Comparison of ENCODE assay signal across 8 cellular contexts in the genomic region with DNA sequence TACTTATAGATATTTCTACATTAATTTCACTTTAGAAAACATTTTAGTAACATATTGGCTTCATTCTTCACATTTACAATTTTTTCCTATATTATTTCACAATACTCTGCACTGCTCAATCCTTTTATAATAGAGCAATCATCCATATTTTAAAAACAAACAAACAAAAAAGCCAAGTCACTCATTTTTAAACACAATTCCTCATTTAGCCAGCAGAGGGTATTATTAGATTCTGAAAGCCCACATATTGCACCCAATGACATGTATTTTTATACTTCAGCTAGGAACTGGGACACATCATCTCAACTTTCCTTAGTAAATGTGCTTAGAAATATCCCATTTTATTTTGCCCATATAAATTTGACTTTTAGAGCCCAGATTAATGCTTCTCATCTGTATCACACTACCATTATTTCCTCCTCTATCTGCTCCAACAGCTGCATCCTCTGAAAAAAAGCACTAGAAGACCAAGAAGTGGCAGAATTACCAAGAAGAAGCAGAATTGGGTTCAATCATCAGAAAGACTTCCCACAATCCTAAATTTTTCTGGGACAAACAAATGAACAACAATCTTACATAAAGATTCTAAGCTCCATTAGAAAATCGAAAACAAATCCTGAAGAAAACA. TPM values are rescaled to one million over a fixed set of nuclear protein-coding genes. Genes with fewer than 3 reads are reported as not detected.
A peak's percentile ranks its signal among the peaks of the same experiment; 100 is the strongest.
DNase-seq lines count a peak whose midpoint lies in the region; ATAC-seq and TF ChIP-seq lines count a peak whose summit lies in the region.

No MANE protein-coding gene starts in this region.

- no peak overlapping the region for H3K4me3 ChIP-seq in LNCaP clone FGC (ENCODE audit: low read depth, low read length)

- no TSS peak for BruUV-seq in MCF 10A (replicated peaks; lab: Mats Ljungman, UMichigan)

- DNase-seq in GM10248 (ENCODE audit: extremely low spot score) (peak; percentile 14), LNCaP clone FGC (ENCODE audit: low read depth) (peak; percentile 8), MCF 10A (ENCODE audit: unreplicated experiment) (peak; percentile 47), left lobe of liver (ENCODE audit: low spot score) (no peak)
- no peak for DNase-seq in activated naive CD4-positive, alpha-beta T cell treated with anti-CD3 and anti-CD28 coated beads, Interleukin-2, amount 50 U/mL, for 16 hours
- no peak for DNase-seq in activated CD4-positive, alpha-beta memory T cell treated with anti-CD3 and anti-CD28 coated beads, Interleukin-2, amount 10 ng/mL, durations not matched to agents 7 days and 5 days
- no peak for DNase-seq in stimulated activated naive CD8-positive, alpha-beta T cell treated with anti-CD3 and anti-CD28 coated beads, Interleukin-15, Interleukin-2, amounts not matched to agents 100 U/mL and 50 U/mL, for 24 hours

- no peak overlapping the region for H3K27ac Mint-ChIP-seq in MCF 10A (ENCODE audit: low read depth, unreplicated experiment)
- H3K27ac Mint-ChIP-seq in activated CD4-positive, alpha-beta memory T cell treated with anti-CD3 and anti-CD28 coated beads, Interleukin-2, amount 10 ng/mL, durations not matched to agents 7 days and 5 days, result no peak overlapping the region

- TF ChIP-seq CTCF in GM10248 (IDR thresholded peaks at IDR 0.05; ENCODE audit: control extremely low read depth, extremely low read depth, low read depth, missing control alignments) (peak; percentile 42), LNCaP clone FGC (IDR thresholded peaks at IDR 0.05; ENCODE audit: control insufficient read depth, extremely low read depth, insufficient read depth) (peak; percentile 33), MCF 10A (IDR thresholded peaks at IDR 0.05; ENCODE audit: unreplicated experiment) (peak; percentile 31)

- ATAC-seq in left lobe of liver, result peak; percentile 53
- ATAC-seq in HG02938 (IDR thresholded peaks at IDR 0.05; ENCODE audit: unreplicated experiment), result no peak
- no peak for ATAC-seq in stimulated activated naive CD8-positive, alpha-beta T cell treated with anti-CD3 and anti-CD28 coated beads, Interleukin-15, Interleukin-2, amounts not matched to agents 100 U/mL and 50 U/mL, for 24 hours

- H3K9me3 Mint-ChIP-seq in MCF 10A (ENCODE audit: unreplicated experiment), result no peaks in the 10 kb centered on the region
- no peaks in the 10 kb centered on the region for H3K9me3 Mint-ChIP-seq in activated CD4-positive, alpha-beta memory T cell treated with anti-CD3 and anti-CD28 coated beads, Interleukin-2, amount 10 ng/mL, durations not matched to agents 7 days and 5 days

- peaks cover 17% of the 10 kb centered on the region for H3K27me3 Mint-ChIP-seq in MCF 10A (ENCODE audit: insufficient read depth, unreplicated experiment)
- no peaks in the 10 kb centered on the region for H3K27me3 Mint-ChIP-seq in activated CD4-positive, alpha-beta memory T cell treated with anti-CD3 and anti-CD28 coated beads, Interleukin-2, amount 10 ng/mL, durations not matched to agents 7 days and 5 days

- H3K4me1 Mint-ChIP-seq in MCF 10A (ENCODE audit: insufficient read depth, unreplicated experiment), result no peaks in the 10 kb centered on the region
- H3K4me1 Mint-ChIP-seq in activated CD4-positive, alpha-beta memory T cell treated with anti-CD3 and anti-CD28 coated beads, Interleukin-2, amount 10 ng/mL, durations not matched to agents 7 days and 5 days, result no peaks in the 10 kb centered on the region

- no peak overlapping the region for H3K4me3 Mint-ChIP-seq in MCF 10A (ENCODE audit: unreplicated experiment)
- no peak overlapping the region for H3K4me3 Mint-ChIP-seq in activated CD4-positive, alpha-beta memory T cell treated with anti-CD3 and anti-CD28 coated beads, Interleukin-2, amount 10 ng/mL, durations not matched to agents 7 days and 5 days

- intact Hi-C loops in MCF 10A (cut with micrococcal nuclease), result loop anchor here (1.0 kb wide), 1 partner anchor 114 kb away; no protein-coding TSS in a partner anchor

- POLR2A ChIA-PET in GM10248 (lab: Yijun Ruan, JAX), result no interaction called here
- POLR2A ChIA-PET in MCF 10A (lab: Yijun Ruan, JAX), result interaction anchor here (0.6 to 1.1 kb wide), 3 partner anchors 99 to 103 kb away, joined by 3 to 6 read pairs (median 4); no protein-coding TSS in a partner anchor
- POLR2A ChIA-PET in activated CD4-positive, alpha-beta memory T cell treated with anti-CD3 and anti-CD28 coated beads, Interleukin-2, amount 10 ng/mL, durations not matched to agents 7 days and 5 days (lab: Charles Lee), result interaction anchor here (0.8 to 1.1 kb wide), 3 partner anchors 31 to 97 kb away, joined by 3 read pairs; no protein-coding TSS in a partner anchor

- CTCF ChIA-PET in GM10248 (lab: Yijun Ruan, JAX), result interaction anchor here (0.9 to 5.6 kb wide), 9 partner anchors 18 to 151 kb away, joined by 3 to 89 read pairs (median 4); no protein-coding TSS in a partner anchor
- CTCF ChIA-PET in MCF 10A (lab: Yijun Ruan, JAX), result interaction anchor here (0.6 to 6.7 kb wide), 8 partner anchors 10 to 707 kb away, joined by 3 to 59 read pairs (median 4); no protein-coding TSS in a partner anchor
- CTCF ChIA-PET in activated CD4-positive, alpha-beta memory T cell treated with anti-CD3 and anti-CD28 coated beads, Interleukin-2, amount 10 ng/mL, durations not matched to agents 7 days and 5 days (lab: Charles Lee), result interaction anchor here (0.9 to 6.5 kb wide), 8 partner anchors 10 to 122 kb away, joined by 3 to 69 read pairs (median 4); no protein-coding TSS in a partner anchor

- no peaks in the 10 kb centered on the region for H3K36me3 Mint-ChIP-seq in MCF 10A (ENCODE audit: insufficient read depth, unreplicated experiment)
- no peaks in the 10 kb centered on the region for H3K36me3 Mint-ChIP-seq in activated CD4-positive, alpha-beta memory T cell treated with anti-CD3 and anti-CD28 coated beads, Interleukin-2, amount 10 ng/mL, durations not matched to agents 7 days and 5 days (ENCODE audit: low read depth)

RNA-seq across cellular contexts. Expression of gene CTNNA3, which starts 29.5 kb away (rescaled TPM):
- 0.02 TPM in 1 of 2 replicates, not detected in the other for total RNA-seq in MCF 10A (2022)
- 1.5 TPM for total RNA-seq in left lobe of liver
- under 1 TPM in 1 of 2 experiments, not detected in 1; 0.78 TPM for total RNA-seq in activated CD4-positive, alpha-beta memory T cell treated with anti-CD3 and anti-CD28 coated beads, Interleukin-2, amount 10 ng/mL, durations not matched to agents 7 days and 5 days

Comparison
In these comparisons a context has a peak if more than half of its experiments do, and no peak if none do; other contexts are left out.
1. DNase-seq: peak in GM10248 (single experiment), LNCaP clone FGC (single experiment) and MCF 10A (single experiment); none in left lobe of liver (single experiment), activated naive CD4-positive, alpha-beta T cell treated with anti-CD3 and anti-CD28 coated beads, Interleukin-2, amount 50 U/mL, for 16 hours (single experiment), activated CD4-positive, alpha-beta memory T cell treated with anti-CD3 and anti-CD28 coated beads, Interleukin-2, amount 10 ng/mL, durations not matched to agents 7 days and 5 days (single experiment) and stimulated activated naive CD8-positive, alpha-beta T cell treated with anti-CD3 and anti-CD28 coated beads, Interleukin-15, Interleukin-2, amounts not matched to agents 100 U/mL and 50 U/mL, for 24 hours (single experiment).
2. Peak in every context shown above with its lines, with median percentiles within 50 percentile points of each other: CTCF ChIP-seq.